In the genomic region with DNA sequence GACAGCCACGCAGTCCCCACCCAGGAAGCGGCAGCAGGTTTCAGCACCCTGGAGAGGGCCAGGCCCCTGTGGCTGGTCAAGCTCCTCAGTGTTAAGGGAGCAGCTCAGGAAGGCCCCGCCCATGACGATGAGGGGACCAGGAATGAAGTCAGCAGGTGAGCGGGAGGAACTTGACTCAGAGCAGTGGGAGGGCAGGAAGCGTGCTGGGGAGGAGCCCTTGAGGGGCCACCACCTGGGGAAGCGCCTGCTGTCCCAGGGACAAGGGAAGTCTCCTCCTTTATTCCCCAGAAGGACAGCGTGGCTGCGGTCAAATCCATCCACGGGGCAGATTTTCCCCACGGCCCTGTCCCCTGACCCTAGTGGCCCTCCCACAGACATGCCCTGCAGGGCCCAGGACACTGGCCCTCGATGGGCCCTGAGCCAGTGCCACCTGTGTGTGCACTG, we compare ENCODE assay signal across 1 cellular context.
TF ChIP-seq lines count a peak whose summit lies in the region.

No MANE protein-coding gene starts in this region.

TF ChIP-seq in A549, 52 proteins besides CTCF, POLR2A, EP300 and RAD21:
- TF ChIP-seq, protein P1, sequence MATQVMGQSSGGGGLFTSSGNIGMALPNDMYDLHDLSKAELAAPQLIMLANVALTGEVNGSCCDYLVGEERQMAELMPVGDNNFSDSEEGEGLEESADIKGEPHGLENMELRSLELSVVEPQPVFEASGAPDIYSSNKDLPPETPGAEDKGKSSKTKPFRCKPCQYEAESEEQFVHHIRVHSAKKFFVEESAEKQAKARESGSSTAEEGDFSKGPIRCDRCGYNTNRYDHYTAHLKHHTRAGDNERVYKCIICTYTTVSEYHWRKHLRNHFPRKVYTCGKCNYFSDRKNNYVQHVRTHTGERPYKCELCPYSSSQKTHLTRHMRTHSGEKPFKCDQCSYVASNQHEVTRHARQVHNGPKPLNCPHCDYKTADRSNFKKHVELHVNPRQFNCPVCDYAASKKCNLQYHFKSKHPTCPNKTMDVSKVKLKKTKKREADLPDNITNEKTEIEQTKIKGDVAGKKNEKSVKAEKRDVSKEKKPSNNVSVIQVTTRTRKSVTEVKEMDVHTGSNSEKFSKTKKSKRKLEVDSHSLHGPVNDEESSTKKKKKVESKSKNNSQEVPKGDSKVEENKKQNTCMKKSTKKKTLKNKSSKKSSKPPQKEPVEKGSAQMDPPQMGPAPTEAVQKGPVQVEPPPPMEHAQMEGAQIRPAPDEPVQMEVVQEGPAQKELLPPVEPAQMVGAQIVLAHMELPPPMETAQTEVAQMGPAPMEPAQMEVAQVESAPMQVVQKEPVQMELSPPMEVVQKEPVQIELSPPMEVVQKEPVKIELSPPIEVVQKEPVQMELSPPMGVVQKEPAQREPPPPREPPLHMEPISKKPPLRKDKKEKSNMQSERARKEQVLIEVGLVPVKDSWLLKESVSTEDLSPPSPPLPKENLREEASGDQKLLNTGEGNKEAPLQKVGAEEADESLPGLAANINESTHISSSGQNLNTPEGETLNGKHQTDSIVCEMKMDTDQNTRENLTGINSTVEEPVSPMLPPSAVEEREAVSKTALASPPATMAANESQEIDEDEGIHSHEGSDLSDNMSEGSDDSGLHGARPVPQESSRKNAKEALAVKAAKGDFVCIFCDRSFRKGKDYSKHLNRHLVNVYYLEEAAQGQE (IDR thresholded peaks at IDR 0.05): peak; percentile 65; the same call in 1 of the 2 replicates
